In genomic region chr21:26966978-26967913, GRCh38 we compare ENCODE assay signal across 2 cellular contexts.
TF ChIP-seq lines count a peak whose summit lies in the region.

Gene ADAMTS5, minus strand, starts transcription at chr21:26967088. Its CDS starts 697 bp downstream, at chr21:26966391.

TF ChIP-seq in liver, 16 proteins besides CTCF, POLR2A, EP300 and RAD21 (continued from another document):
- TF ChIP-seq MAX (IDR thresholded peaks at IDR 0.05) (no peak), ZBTB33 (IDR thresholded peaks at IDR 0.05) (no peak), FOXA2 (IDR thresholded peaks at IDR 0.05) (no peak), GABPA (IDR thresholded peaks at IDR 0.05 in 1 of 2, conservative IDR thresholded peaks at IDR 0.05 in 1 of 2) (no peak), HNF4G (IDR thresholded peaks at IDR 0.05) (no peak), TAF1 (conservative IDR thresholded peaks at IDR 0.05) (no peak), EGR1 (IDR thresholded peaks at IDR 0.05; ENCODE audit: low read depth in 2 of 2) (no peak), REST (IDR thresholded peaks at IDR 0.05) (no peak), SP1 (IDR thresholded peaks at IDR 0.05) (no peak), FOXA1 (IDR thresholded peaks at IDR 0.05) (no peak), NR2F2 (IDR thresholded peaks at IDR 0.05) (no peak), HNF4A (conservative IDR thresholded peaks at IDR 0.05) (no peak), JUND (IDR thresholded peaks at IDR 0.05) (no peak)

TF ChIP-seq in HepG2, 621 proteins besides CTCF, POLR2A, EP300 and RAD21 (continued from another document):
- no peak for TF ChIP-seq IRX3 (CRISPR knock-in tag; IDR thresholded peaks at IDR 0.05; ENCODE audit: borderline replicate concordance, low read depth)
- TF ChIP-seq RFX3 (CRISPR knock-in tag; IDR thresholded peaks at IDR 0.05) = no peak
- no peak for TF ChIP-seq ZNF333 (CRISPR knock-in tag; IDR thresholded peaks at IDR 0.05; ENCODE audit: borderline replicate concordance)
- TF ChIP-seq DDIT3 (CRISPR knock-in tag; IDR thresholded peaks at IDR 0.05) = no peak
- TF ChIP-seq POLR2AphosphoS2 (IDR thresholded peaks at IDR 0.05; ENCODE audit: low read depth, low read length) = no peak
- no peak for TF ChIP-seq PHF21A (CRISPR knock-in tag; IDR thresholded peaks at IDR 0.05)
- no peak for TF ChIP-seq SUZ12 (IDR thresholded peaks at IDR 0.05; ENCODE audit: low read depth, low read length)
